ENCODE assay signal across 8 cellular contexts in genomic region chr17:50149425-50150353, GRCh38. TPM values are rescaled to one million over a fixed set of nuclear protein-coding genes. Genes with fewer than 3 reads are reported as not detected.
DNase-seq lines count a peak whose midpoint lies in the region; ATAC-seq and TF ChIP-seq lines count a peak whose summit lies in the region.

No MANE protein-coding gene starts in this region.

- no peaks in the 10 kb centered on the region for H3K9me3 ChIP-seq in neuron (ENCODE audit: low read length)

- no peaks in the 10 kb centered on the region for H3K27me3 Mint-ChIP-seq in activated T-helper 17 cell treated with anti-CD3 and anti-CD28 coated beads, Interleukin-2, amount 50 U/mL, for 72 hours

- peak overlapping the region; percentile 14 for H2AFZ ChIP-seq in neuron (ENCODE audit: low read depth, low read length)

- no peaks in the 10 kb centered on the region for H3K27me3 ChIP-seq in neuron (ENCODE audit: insufficient read depth, low read length)

- TF ChIP-seq CTCF in foreskin fibroblast (IDR thresholded peaks at IDR 0.05; ENCODE audit: low read depth, low read length) = no peak

- no peaks in the 10 kb centered on the region for H3K9me3 Mint-ChIP-seq in activated T-helper 17 cell treated with anti-CD3 and anti-CD28 coated beads, Interleukin-2, amount 50 U/mL, for 72 hours

- peak overlapping the region; percentile 95 for H3K27ac Mint-ChIP-seq in activated T-helper 17 cell treated with anti-CD3 and anti-CD28 coated beads, Interleukin-2, amount 50 U/mL, for 72 hours

- DNase-seq in NCI-H2081 (lab: John Stamatoyannopoulos, UW) = peak; percentile 37 to 59
- no peak for DNase-seq in NCI-H2081 treated with DMSO at 0.1 percent for 48 hours (lab: John Stamatoyannopoulos, UW)
- peak; percentile 77 for DNase-seq in NCI-H748 (lab: John Stamatoyannopoulos, UW; ENCODE audit: unreplicated experiment)
- peak; percentile 58 to 80 for DNase-seq in foreskin fibroblast
- DNase-seq in kidney glomerular epithelial cell (lab: John Stamatoyannopoulos, UW) = no peak
- no peak for DNase-seq in cerebellar nuclear complex (lab: John Stamatoyannopoulos, UW)

- peaks cover 19% of the 10 kb centered on the region for H3K4me1 Mint-ChIP-seq in activated T-helper 17 cell treated with anti-CD3 and anti-CD28 coated beads, Interleukin-2, amount 50 U/mL, for 72 hours

- ATAC-seq in activated T-helper 17 cell treated with anti-CD3 and anti-CD28 coated beads, Interleukin-2, amount 50 U/mL, for 72 hours (replicated peaks) = no peak

- peaks cover 1% of the 10 kb centered on the region for H3K36me3 ChIP-seq in neuron (ENCODE audit: insufficient read depth, low read length)

- H3K4me3 ChIP-seq in foreskin fibroblast (ENCODE audit: low read depth in 1 of 2, low read length in 2 of 2) (peak overlapping the region; percentile 78 to 79), neuron (ENCODE audit: low read length) (peak overlapping the region; percentile 69)

- peaks cover 60% of the 10 kb centered on the region for H3K36me3 Mint-ChIP-seq in activated T-helper 17 cell treated with anti-CD3 and anti-CD28 coated beads, Interleukin-2, amount 50 U/mL, for 72 hours (ENCODE audit: low read depth)

- H3K4me1 ChIP-seq in neuron (ENCODE audit: insufficient read depth, low read length) = peaks cover 39% of the 10 kb centered on the region

- H3K4me3 Mint-ChIP-seq in activated T-helper 17 cell treated with anti-CD3 and anti-CD28 coated beads, Interleukin-2, amount 50 U/mL, for 72 hours = peak overlapping the region; percentile 98

RNA-seq across cellular contexts. Expression of gene PPP1R9B, which starts 0.8 kb away (rescaled TPM):
- 10 to 100 TPM; 73.6 to 89.2 TPM for total RNA-seq in activated T-helper 17 cell treated with anti-CD3 and anti-CD28 coated beads, Interleukin-2, amount 50 U/mL, for 72 hours

RNA-seq across cellular contexts. Expression of gene SGCA, which starts 16.1 kb away (rescaled TPM):
- not detected for total RNA-seq in activated T-helper 17 cell treated with anti-CD3 and anti-CD28 coated beads, Interleukin-2, amount 50 U/mL, for 72 hours

RNA-seq across cellular contexts. Expression of gene SAMD14, which starts 19.7 kb away (rescaled TPM):
- 1 to 10 TPM in 1 of 2 donors, under 1 TPM in 1; 0.84 to 6.9 TPM for total RNA-seq in activated T-helper 17 cell treated with anti-CD3 and anti-CD28 coated beads, Interleukin-2, amount 50 U/mL, for 72 hours

RNA-seq across cellular contexts. Expression of gene COL1A1, which starts 51.7 kb away (rescaled TPM):
- 1 to 10 TPM in 1 of 2 donors, under 1 TPM in 1; 0.37 to 1.9 TPM for total RNA-seq in activated T-helper 17 cell treated with anti-CD3 and anti-CD28 coated beads, Interleukin-2, amount 50 U/mL, for 72 hours

RNA-seq across cellular contexts. Expression of gene PDK2, which starts 54.5 kb away (rescaled TPM):
- total RNA-seq in activated T-helper 17 cell treated with anti-CD3 and anti-CD28 coated beads, Interleukin-2, amount 50 U/mL, for 72 hours = 10 to 100 TPM; 10.0 to 15.2 TPM

Comparison
In these comparisons a context has a peak if more than half of its experiments do, and no peak if none do; other contexts are left out.
1. DNase-seq: peak in NCI-H2081 (2 of 2), NCI-H748 (single experiment) and foreskin fibroblast (2 of 2); none in NCI-H2081 treated with DMSO at 0.1 percent for 48 hours (single experiment), kidney glomerular epithelial cell (single experiment) and cerebellar nuclear complex (0 of 2).